ENCODE assay signal across 8 cellular contexts in the genomic region with DNA sequence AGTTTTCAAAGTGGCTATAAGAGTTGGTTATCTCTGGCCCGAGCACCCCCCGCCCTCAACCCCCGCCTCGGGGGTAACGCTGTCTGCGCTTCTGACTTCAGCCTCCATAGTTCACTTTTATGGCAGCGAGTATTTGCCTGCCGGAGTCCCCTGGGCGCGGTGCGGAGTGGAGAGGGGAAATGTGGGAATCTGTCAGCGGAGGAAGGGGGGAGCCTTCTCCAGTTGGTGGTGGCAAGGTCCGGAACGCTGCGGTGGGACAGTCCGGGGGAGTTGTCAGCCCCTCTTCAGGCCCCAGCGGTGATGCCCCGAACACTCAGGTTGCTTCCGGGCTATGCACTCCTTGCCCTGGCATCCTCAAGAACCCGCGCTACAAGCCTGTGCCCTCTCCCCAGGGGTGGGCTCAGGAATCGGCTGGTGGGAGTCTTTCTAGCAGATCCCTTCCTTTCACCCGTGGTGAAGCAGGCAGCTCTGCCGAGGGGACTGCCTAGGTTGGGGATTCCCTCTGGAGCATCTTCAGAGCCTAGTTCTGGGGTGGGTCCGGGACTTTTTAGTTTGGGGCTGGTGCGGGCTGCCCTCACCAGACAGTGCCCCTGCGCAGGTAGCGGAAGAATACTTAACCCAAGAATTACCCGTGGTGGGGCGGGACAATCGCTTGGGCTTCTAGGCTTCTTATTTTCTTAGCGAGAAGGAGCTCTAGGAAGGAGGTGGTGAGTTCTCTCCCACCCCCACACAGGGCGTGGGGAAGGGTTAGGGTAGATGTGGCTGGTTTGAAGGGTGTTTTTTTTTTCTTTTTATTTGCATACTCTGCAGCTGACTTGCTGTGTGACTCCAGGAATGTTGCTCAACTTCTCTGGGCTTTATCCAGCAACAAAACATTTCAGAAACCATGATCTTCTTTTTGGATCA. TPM values are rescaled to one million over a fixed set of nuclear protein-coding genes. Genes with fewer than 3 reads are reported as not detected.
DNase-seq lines count a peak whose midpoint lies in the region; ATAC-seq and TF ChIP-seq lines count a peak whose summit lies in the region.

No MANE protein-coding gene starts in this region.

- 1 to 3% methylated on average over 15 to 33 of the region's 33 CpGs for WGBS in testis, 2 donors

- H3K4me3 Mint-ChIP-seq in activated CD4-positive, alpha-beta T cell treated with anti-CD3 and anti-CD28 coated beads for 36 hours, result peak overlapping the region; percentile 62
- H3K4me3 Mint-ChIP-seq in activated naive CD8-positive, alpha-beta T cell treated with anti-CD3 and anti-CD28 coated beads for 36 hours, result peak overlapping the region; percentile 56

- no peaks in the 10 kb centered on the region for H3K9me3 Mint-ChIP-seq in activated CD4-positive, alpha-beta T cell treated with anti-CD3 and anti-CD28 coated beads for 36 hours (ENCODE audit: low read depth)
- no peaks in the 10 kb centered on the region for H3K9me3 Mint-ChIP-seq in activated naive CD8-positive, alpha-beta T cell treated with anti-CD3 and anti-CD28 coated beads for 36 hours

- DNase-seq in activated CD4-positive, alpha-beta T cell treated with anti-CD3 and anti-CD28 coated beads for 36 hours, result no peak
- no peak for DNase-seq in activated CD4-positive, alpha-beta T cell treated with anti-CD3 and anti-CD28 coated beads for 1 hour
- DNase-seq in activated naive CD8-positive, alpha-beta T cell treated with anti-CD3 and anti-CD28 coated beads for 36 hours, result no peak
- DNase-seq in left lobe of liver (ENCODE audit: low spot score) (no peak), testis (no peak), epidermal melanocyte (ENCODE audit: insufficient read length, low spot score) (no peak), NCI-H2196 treated with DMSO at 0.1 percent for 48 hours (lab: John Stamatoyannopoulos, UW; ENCODE audit: unreplicated experiment) (no peak)

- no peaks in the 10 kb centered on the region for H3K36me3 Mint-ChIP-seq in activated CD4-positive, alpha-beta T cell treated with anti-CD3 and anti-CD28 coated beads for 36 hours (ENCODE audit: low read depth)
- no peaks in the 10 kb centered on the region for H3K36me3 Mint-ChIP-seq in activated naive CD8-positive, alpha-beta T cell treated with anti-CD3 and anti-CD28 coated beads for 36 hours

- POLR2A ChIA-PET in activated CD4-positive, alpha-beta T cell treated with anti-CD3 and anti-CD28 coated beads for 36 hours (lab: Charles Lee), result no interaction called here

- H3K4me3 ChIP-seq in testis, result peak overlapping the region; percentile 66 to 70

- no peak overlapping the region for H3K27ac ChIP-seq in testis

- no peak overlapping the region for H3K27ac Mint-ChIP-seq in activated CD4-positive, alpha-beta T cell treated with anti-CD3 and anti-CD28 coated beads for 36 hours
- no peak overlapping the region for H3K27ac Mint-ChIP-seq in activated naive CD8-positive, alpha-beta T cell treated with anti-CD3 and anti-CD28 coated beads for 36 hours

- peaks cover 56% of the 10 kb centered on the region for H3K27me3 Mint-ChIP-seq in activated CD4-positive, alpha-beta T cell treated with anti-CD3 and anti-CD28 coated beads for 36 hours
- peaks cover 80% of the 10 kb centered on the region for H3K27me3 Mint-ChIP-seq in activated naive CD8-positive, alpha-beta T cell treated with anti-CD3 and anti-CD28 coated beads for 36 hours

- CTCF ChIA-PET in activated CD4-positive, alpha-beta T cell treated with anti-CD3 and anti-CD28 coated beads for 36 hours (lab: Charles Lee), result interaction anchor here (0.6 to 1.4 kb wide), 5 partner anchors 27 to 75 kb away, joined by 3 to 4 read pairs (median 3); no protein-coding TSS in a partner anchor

- H3K9me3 ChIP-seq in testis, result no peaks in the 10 kb centered on the region

- H3K27me3 ChIP-seq in testis, result no peaks in the 10 kb centered on the region

- no peak for TF ChIP-seq POLR2A in testis (IDR thresholded peaks at IDR 0.05)

- peaks cover 13% of the 10 kb centered on the region for H3K4me1 Mint-ChIP-seq in activated CD4-positive, alpha-beta T cell treated with anti-CD3 and anti-CD28 coated beads for 36 hours
- peaks cover 11% of the 10 kb centered on the region for H3K4me1 Mint-ChIP-seq in activated naive CD8-positive, alpha-beta T cell treated with anti-CD3 and anti-CD28 coated beads for 36 hours

- H3K4me1 ChIP-seq in testis, result peaks cover 15% of the 10 kb centered on the region

- no peaks in the 10 kb centered on the region for H3K36me3 ChIP-seq in testis (ENCODE audit: low read depth, missing control alignments)

- intact Hi-C loops in activated CD4-positive, alpha-beta T cell treated with anti-CD3 and anti-CD28 coated beads for 36 hours (cut with DNase I, micrococcal nuclease), result no loop called here
- intact Hi-C loops in testis (cut with DNase I; ENCODE audit: low total_unique reads), result no loop called here

- peak; percentile 7 for ATAC-seq in activated CD4-positive, alpha-beta T cell treated with anti-CD3 and anti-CD28 coated beads for 36 hours
- ATAC-seq in left lobe of liver, result peak; percentile 8
- no peak for ATAC-seq in HG02678 (IDR thresholded peaks at IDR 0.05; ENCODE audit: unreplicated experiment)

- no peak for TF ChIP-seq CTCF in testis (IDR thresholded peaks at IDR 0.05)

RNA-seq across cellular contexts. Expression of gene ATOH8, which starts 1.6 kb away (rescaled TPM):
- not detected for total RNA-seq in activated CD4-positive, alpha-beta T cell treated with anti-CD3 and anti-CD28 coated beads for 36 hours
- not detected for total RNA-seq in activated naive CD8-positive, alpha-beta T cell treated with anti-CD3 and anti-CD28 coated beads for 36 hours
- total RNA-seq in left lobe of liver (28.0 TPM), testis (10 to 100 TPM; 14.2 to 16.8 TPM)
- polyA plus RNA-seq in testis (ENCODE audit: insufficient read depth, low read depth, low replicate concordance), result 13.5 TPM

Comparison
In these comparisons a context has a peak if more than half of its experiments do, and no peak if none do; other contexts are left out.
1. RNA of gene ATOH8, which starts 1.6 kb away (total RNA-seq): 28.0 TPM in left lobe of liver (single experiment) and 14.2 to 16.8 TPM in testis; not detected in activated CD4-positive, alpha-beta T cell treated with anti-CD3 and anti-CD28 coated beads for 36 hours and not detected in activated naive CD8-positive, alpha-beta T cell treated with anti-CD3 and anti-CD28 coated beads for 36 hours; every median in the first group is over 10 times any median in the second.